In the genomic region with DNA sequence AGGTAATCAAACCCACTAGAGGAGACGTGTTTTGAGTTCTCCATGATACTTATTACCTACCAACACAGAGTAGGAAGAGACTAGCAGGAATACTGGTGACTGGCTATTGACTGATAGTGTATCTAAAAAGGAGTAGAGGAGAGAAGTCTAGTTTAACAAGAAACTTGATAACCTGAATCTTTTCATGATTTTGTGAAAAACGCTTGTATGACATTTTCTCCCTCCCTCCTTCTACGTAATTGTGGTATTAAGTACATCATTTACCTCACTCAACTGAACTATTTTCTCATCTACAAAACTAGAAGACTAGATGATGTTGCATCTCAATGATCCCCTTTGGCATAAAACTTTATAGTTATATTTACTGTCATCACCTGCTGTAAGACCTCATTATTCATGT, we compare ENCODE assay signal across 31 cellular contexts.
"Had no signal": no experiment of that assay in that cellular context is flagged by ENCODE, and none has a peak within 500 bp of the region (broad histone marks: within the 10 kb centered on the region; RNA-seq: fewer than 3 reads in every experiment).

No MANE protein-coding gene starts in this region.

- H3K4me3 ChIP-seq: ascending aorta had no signal

- H3K9me3 ChIP-seq: ascending aorta had no signal

- ATAC-seq: activated CD4-positive, alpha-beta T cell treated with anti-CD3 and anti-CD28 coated beads for 36 hours; activated CD4-positive, CD25-positive, alpha-beta regulatory T cell treated with anti-CD3 and anti-CD28 coated beads, Interleukin-2, amount 50 U/mL, for 24 hours; activated CD8-positive, alpha-beta memory T cell treated with anti-CD3 and anti-CD28 coated beads, Interleukin-2, amount 10 ng/mL, durations not matched to agents 7 days and 5 days; activated CD8-positive, alpha-beta T cell treated with anti-CD3 and anti-CD28 coated beads, Interleukin-2, amount 10 ng/mL, durations not matched to agents 7 days and 5 days; activated naive CD8-positive, alpha-beta T cell treated with anti-CD3 and anti-CD28 coated beads, Interleukin-2, amount 50 U/mL, for 24 hours; WTC11 had no signal

- H3K27ac ChIP-seq: ascending aorta, WERI-Rb-1 had no signal

- H3K27me3 ChIP-seq: ascending aorta had no signal

- DNase-seq: activated CD4-positive, alpha-beta memory T cell treated with anti-CD3 and anti-CD28 coated beads, Interleukin-2, amount 10 ng/mL, durations not matched to agents 7 days and 5 days; activated CD4-positive, alpha-beta T cell treated with anti-CD3 and anti-CD28 coated beads for 1 hour; activated CD4-positive, alpha-beta T cell treated with anti-CD3 and anti-CD28 coated beads for 36 hours; activated CD4-positive, alpha-beta T cell treated with anti-CD3 and anti-CD28 coated beads for 48 hours; activated CD4-positive, alpha-beta T cell treated with anti-CD3 and anti-CD28 coated beads, Interleukin-2, amount 10 ng/mL, durations not matched to agents 7 days and 5 days; activated CD4-positive, alpha-beta T cell treated with anti-CD3 and anti-CD28 coated beads, Interleukin-2, amount 50 U/mL, for 48 hours; activated CD4-positive, CD25-positive, alpha-beta regulatory T cell; activated CD8-positive, alpha-beta memory T cell treated with anti-CD3 and anti-CD28 coated beads for 24 hours; activated CD8-positive, alpha-beta memory T cell treated with anti-CD3 and anti-CD28 coated beads, Interleukin-2, amount 10 ng/mL, durations not matched to agents 7 days and 5 days; activated CD8-positive, alpha-beta memory T cell treated with anti-CD3 and anti-CD28 coated beads, Interleukin-2, amount 50 U/mL, for 48 hours; activated CD8-positive, alpha-beta T cell treated with anti-CD3 and anti-CD28 coated beads, Interleukin-2, amount 10 ng/mL, durations not matched to agents 7 days and 5 days; activated effector memory CD4-positive, alpha-beta T cell treated with Interleukin-2 at 50 U/mL for 16 hours; activated gamma-delta T cell; activated naive CD4-positive, alpha-beta T cell treated with anti-CD3 and anti-CD28 coated beads, Interleukin-2, amount 10 ng/mL, durations not matched to agents 7 days and 5 days; activated naive CD4-positive, alpha-beta T cell treated with Interleukin-2 at 50 U/mL for 16 hours; activated naive CD8-positive, alpha-beta T cell treated with anti-CD3 and anti-CD28 coated beads, Interleukin-2, amount 10 ng/mL, durations not matched to agents 7 days and 5 days; activated naive CD8-positive, alpha-beta T cell treated with anti-CD3 and anti-CD28 coated beads, Interleukin-2, amount 50 U/mL, for 24 hours; activated T-cell treated with anti-CD3 and anti-CD28 coated beads, Interleukin-2, amount 50 U/mL, for 24 hours; activated T-cell treated with anti-CD3 and anti-CD28 coated beads, Interleukin-2, amount 50 U/mL, for 48 hours; amygdala; anterior cingulate cortex; caudate nucleus; cerebellar nuclear complex; T-helper 1 cell; T-helper 2 cell; T-helper 9 cell; WERI-Rb-1 had no signal

- FAIRE-seq: bronchial epithelial cell had no signal
